Comparison of ENCODE assay signal across 1 cellular context in the genomic region with DNA sequence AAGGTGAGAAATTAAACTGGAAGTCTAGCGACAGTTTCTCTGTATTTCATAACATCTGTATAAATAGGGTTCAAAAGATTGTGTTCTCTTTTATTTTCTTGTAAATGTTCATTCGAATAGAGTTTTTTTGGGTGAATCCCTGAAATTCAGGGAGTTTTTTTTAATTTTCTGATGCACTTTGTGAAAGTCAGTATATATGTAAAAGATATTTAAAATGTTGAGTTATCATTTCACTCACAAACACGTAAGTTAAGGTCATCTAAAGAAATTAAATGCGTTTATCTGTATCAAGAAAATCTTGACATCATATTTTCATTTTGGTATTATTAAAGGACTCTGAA.
TF ChIP-seq lines count a peak whose summit lies in the region.

No MANE protein-coding gene starts in this region.

TF ChIP-seq in endothelial cell of umbilical vein, 7 proteins besides CTCF, POLR2A, EP300 and RAD21:
- TF ChIP-seq GATA2 (IDR thresholded peaks at IDR 0.05; ENCODE audit: insufficient read depth, insufficient read length, low read depth, low read length) (no peak), EZH2 (IDR thresholded peaks at IDR 0.05; ENCODE audit: borderline replicate concordance, low read depth, low read length, severe bottlenecking) (no peak), POLR2AphosphoS5 (IDR thresholded peaks at IDR 0.05; ENCODE audit: insufficient read depth, low read depth, low read length) (no peak), FOS (IDR thresholded peaks at IDR 0.05; ENCODE audit: borderline replicate concordance, insufficient read depth, low read length) (no peak), MYC (IDR thresholded peaks at IDR 0.05; ENCODE audit: low read depth, low read length) (no peak), MAX (IDR thresholded peaks at IDR 0.05; ENCODE audit: insufficient read depth, insufficient read length) (no peak), JUN (IDR thresholded peaks at IDR 0.05; ENCODE audit: borderline replicate concordance, insufficient read depth, insufficient read length, low read depth) (no peak)
